ENCODE assay signal across 13 cellular contexts in the genomic region with DNA sequence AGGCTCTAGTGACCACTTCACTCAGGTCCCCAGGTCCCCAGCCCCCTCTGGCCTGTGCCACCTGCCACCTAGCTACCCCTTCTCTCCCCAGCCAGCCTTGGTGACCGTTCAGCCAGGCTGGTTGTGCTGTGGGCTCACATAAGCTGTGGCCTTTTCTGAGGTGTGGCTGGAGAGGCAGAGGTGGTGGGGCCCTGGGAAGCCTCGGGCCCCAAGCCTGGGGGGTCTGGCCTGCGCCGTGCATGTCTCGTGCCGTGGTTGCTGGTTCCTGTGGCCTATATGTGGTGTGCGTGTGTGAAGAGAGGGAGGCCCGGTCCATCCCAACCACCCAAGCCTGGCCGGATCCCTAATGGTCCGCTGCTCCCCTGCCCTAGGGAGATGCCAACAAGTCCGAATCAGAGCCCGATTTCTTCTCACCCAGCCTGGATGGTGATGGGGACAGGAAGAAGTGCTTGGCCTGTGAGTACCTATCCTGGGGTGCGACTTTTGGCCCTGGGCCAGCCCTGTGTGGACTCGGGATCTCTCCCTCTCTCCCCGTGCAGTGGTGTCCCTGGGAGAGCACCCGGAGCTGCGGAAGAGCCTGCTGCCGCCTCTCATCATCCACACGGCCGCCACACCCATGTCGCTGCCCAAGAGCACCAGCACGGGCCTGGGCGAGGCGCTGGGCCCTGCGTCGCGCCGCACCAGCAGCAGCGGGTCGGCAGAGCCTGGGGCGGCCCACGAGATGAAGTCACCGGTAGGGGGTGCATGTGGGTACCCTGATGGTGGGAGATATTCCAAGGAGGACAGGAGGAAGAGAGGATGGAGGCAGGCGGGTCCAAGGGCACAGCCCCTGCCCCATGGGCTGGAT. TPM values are rescaled to one million over a fixed set of nuclear protein-coding genes. Genes with fewer than 3 reads are reported as not detected.
DNase-seq lines count a peak whose midpoint lies in the region; ATAC-seq and TF ChIP-seq lines count a peak whose summit lies in the region.
"Had no signal": no experiment of that assay in that cellular context is flagged by ENCODE, and none has a peak within 500 bp of the region (broad histone marks: within the 10 kb centered on the region; RNA-seq: fewer than 3 reads in every experiment).

No MANE protein-coding gene starts in this region.

- H2AFZ ChIP-seq in mammary epithelial cell (ENCODE audit: low read depth, low read length) (no peak overlapping the region), hepatocyte (no peak overlapping the region)

- in situ Hi-C loops in mammary epithelial cell (cut with MboI; ENCODE audit: low sequenced_read_pairs in 2 of 2), result no loop called here

- H3K79me2 ChIP-seq in mammary epithelial cell (ENCODE audit: insufficient read depth, low read length), result no peaks in the 10 kb centered on the region
- no peaks in the 10 kb centered on the region for H3K79me2 ChIP-seq in hepatocyte

- ATAC-seq in RWPE2 (ENCODE audit: low read depth) (no peak; the same call in 2 of the 3 replicates), HG03469 (IDR thresholded peaks at IDR 0.05; ENCODE audit: unreplicated experiment) (no peak)
- ATAC-seq: PC-3 had no signal

- dilution Hi-C loops in mammary epithelial cell (cut with HindIII; ENCODE audit: low sequenced_read_pairs), result no loop called here

- no peak for DNase-seq in mammary epithelial cell
- DNase-seq in breast epithelium (ENCODE audit: low spot score in 2 of 2), result no peak
- no peak for DNase-seq in RWPE2 (ENCODE audit: low spot score)
- peak; percentile 37 for DNase-seq in hepatocyte (ENCODE audit: low spot score)
- DNase-seq in retinal pigment epithelial cell (ENCODE audit: low read depth), result no peak
- no peak for DNase-seq in OCI-M2 (lab: John Stamatoyannopoulos, UW; ENCODE audit: unreplicated experiment)
- no peak for DNase-seq in SW480 (ENCODE audit: low spot score)
- DNase-seq: ACHN, activated T-cell treated with anti-CD3 and anti-CD28 coated beads for 4 hours, NCI-H187 treated with DMSO at 0.1 percent for 48 hours, PC-3 had no signal

- no peak overlapping the region for H3K27ac ChIP-seq in mammary epithelial cell (ENCODE audit: insufficient read depth, low read depth, low read length)
- no peak overlapping the region for H3K27ac ChIP-seq in breast epithelium
- no peak overlapping the region for H3K27ac ChIP-seq in RWPE2 (ENCODE audit: poor library complexity, severe bottlenecking)
- H3K27ac ChIP-seq in hepatocyte, result no peak overlapping the region
- H3K27ac ChIP-seq: ascending aorta had no signal

- H4K20me1 ChIP-seq in mammary epithelial cell (ENCODE audit: insufficient read depth, low read length), result no peaks in the 10 kb centered on the region
- H4K20me1 ChIP-seq in hepatocyte (ENCODE audit: insufficient read depth, poor library complexity, severe bottlenecking), result no peaks in the 10 kb centered on the region

- H3K9me3 ChIP-seq in mammary epithelial cell (replicated peaks; ENCODE audit: insufficient read depth, low read length) (no peaks in the 10 kb centered on the region), breast epithelium (no peaks in the 10 kb centered on the region), RWPE2 (ENCODE audit: severe bottlenecking) (no peaks in the 10 kb centered on the region), hepatocyte (ENCODE audit: low read depth) (no peaks in the 10 kb centered on the region)
- H3K9me3 ChIP-seq: ascending aorta had no signal

- intact Hi-C loops in mammary epithelial cell (cut with micrococcal nuclease) (no loop called here), breast epithelium (cut with DNase I; ENCODE audit: low total_unique reads) (no loop called here)

- no peaks in the 10 kb centered on the region for H3K36me3 ChIP-seq in mammary epithelial cell (ENCODE audit: insufficient read depth, low read length)
- H3K36me3 ChIP-seq in breast epithelium, result no peaks in the 10 kb centered on the region
- no peaks in the 10 kb centered on the region for H3K36me3 ChIP-seq in RWPE2 (ENCODE audit: low read depth)
- no peaks in the 10 kb centered on the region for H3K36me3 ChIP-seq in hepatocyte (replicated peaks; ENCODE audit: insufficient read depth, low read depth)
- H3K36me3 ChIP-seq: ascending aorta had no signal

- H3K4me1 ChIP-seq in mammary epithelial cell (ENCODE audit: insufficient read depth, low read length) (no peaks in the 10 kb centered on the region), breast epithelium (no peaks in the 10 kb centered on the region), RWPE2 (ENCODE audit: insufficient read depth, poor library complexity, severe bottlenecking) (no peaks in the 10 kb centered on the region), hepatocyte (ENCODE audit: insufficient read depth) (peaks cover 18% of the 10 kb centered on the region)

- no peak overlapping the region for H3K4me2 ChIP-seq in mammary epithelial cell (ENCODE audit: insufficient read depth, low read depth, low read length)
- H3K4me2 ChIP-seq in hepatocyte, result no peak overlapping the region

- peak; percentile 6 to 32 for TF ChIP-seq CTCF in mammary epithelial cell (conservative IDR thresholded peaks at IDR 0.05 in 1 of 2, IDR thresholded peaks at IDR 0.05 in 1 of 2; ENCODE audit: extremely low read depth in 1 of 2, insufficient read depth in 1 of 2, low read depth in 1 of 2, low read length in 2 of 2)
- TF ChIP-seq CTCF in breast epithelium (IDR thresholded peaks at IDR 0.05), result no peak
- TF ChIP-seq CTCF in RWPE2 (IDR thresholded peaks at IDR 0.05; ENCODE audit: poor library complexity, severe bottlenecking), result peak; percentile 17
- peak; percentile 24 for TF ChIP-seq CTCF in hepatocyte (IDR thresholded peaks at IDR 0.05; ENCODE audit: poor library complexity)
- TF ChIP-seq CTCF in retinal pigment epithelial cell (conservative IDR thresholded peaks at IDR 0.05; ENCODE audit: low read depth, low read length), result peak; percentile 36

- CTCF ChIA-PET in mammary epithelial cell (lab: Charles Lee; ENCODE audit: low non-redundant PET), result no interaction called here

- TF ChIP-seq POLR2A in breast epithelium (IDR thresholded peaks at IDR 0.05), result no peak

- BruUV-seq in mammary epithelial cell (replicated peaks; lab: Mats Ljungman, UMichigan), result no TSS peak

- 83% methylated on average over 31 of the region's 34 CpGs for WGBS in mammary epithelial cell (ENCODE audit: low coverage, missing lambda C conversion rate)
- 81% methylated on average over 33 of the region's 34 CpGs for WGBS in hepatocyte (ENCODE audit: low lambda C conversion rate, missing lambda C conversion rate)

- H3K9me2 ChIP-seq in hepatocyte (replicated peaks; ENCODE audit: insufficient read depth), result no peaks in the 10 kb centered on the region

- H3K27me3 ChIP-seq in mammary epithelial cell (ENCODE audit: insufficient read depth, low read length), result peaks cover 5% of the 10 kb centered on the region
- H3K27me3 ChIP-seq in breast epithelium, result no peaks in the 10 kb centered on the region
- no peaks in the 10 kb centered on the region for H3K27me3 ChIP-seq in RWPE2 (ENCODE audit: insufficient read depth, poor library complexity, severe bottlenecking)
- no peaks in the 10 kb centered on the region for H3K27me3 ChIP-seq in hepatocyte
- H3K27me3 ChIP-seq: ascending aorta had no signal

- no peak overlapping the region for H3K9ac ChIP-seq in mammary epithelial cell (ENCODE audit: insufficient read depth, low read length)

- no peak overlapping the region for H3K4me3 ChIP-seq in mammary epithelial cell (replicated peaks in 1 of 3; ENCODE audit: insufficient read depth in 1 of 3, low read depth in 2 of 3, low read length in 3 of 3)
- H3K4me3 ChIP-seq in breast epithelium, result no peak overlapping the region
- no peak overlapping the region for H3K4me3 ChIP-seq in RWPE2 (ENCODE audit: severe bottlenecking)
- no peak overlapping the region for H3K4me3 ChIP-seq in hepatocyte
- H3K4me3 ChIP-seq in retinal pigment epithelial cell (ENCODE audit: low read length), result no peak overlapping the region
- H3K4me3 ChIP-seq: ascending aorta had no signal

RNA-seq across cellular contexts. Expression of gene CACNA1G, which starts 35.9 kb away (rescaled TPM):
- under 1 TPM in 1 of 2 donors, not detected in 1; 0.09 TPM for total RNA-seq in mammary epithelial cell
- polyA plus RNA-seq in mammary epithelial cell, result 0.03 TPM
- polyA minus RNA-seq in mammary epithelial cell, result not detected
- total RNA-seq in breast epithelium, result 1 to 10 TPM in 2 of 3 donors, under 1 TPM in 1; 0.32 to 2.6 (median 2.3) TPM
- 2.9 and 4.8 TPM in 2 replicates for total RNA-seq in hepatocyte
- polyA plus RNA-seq in hepatocyte, result 3.5 and 4.8 TPM in 2 replicates

RNA-seq across cellular contexts. Expression of gene ABCC3, which starts 38.3 kb away (rescaled TPM):
- 100 to 1,000 TPM in 1 of 2 donors, 10 to 100 TPM in 1; 80.7 to 113 TPM for total RNA-seq in mammary epithelial cell
- polyA plus RNA-seq in mammary epithelial cell, result 49.6 TPM
- polyA minus RNA-seq in mammary epithelial cell, result 62.4 TPM
- 100 to 1,000 TPM in 1 of 3 donors, 10 to 100 TPM in 1, 1 to 10 TPM in 1; 6.1 to 122 (median 81.0) TPM for total RNA-seq in breast epithelium
- total RNA-seq in hepatocyte, result 12.6 and 18.1 TPM in 2 replicates
- polyA plus RNA-seq in hepatocyte, result 16.9 and 19.2 TPM in 2 replicates

RNA-seq across cellular contexts. Expression of gene SPATA20, which starts 49.4 kb away (rescaled TPM):
- total RNA-seq in mammary epithelial cell (10 to 100 TPM; 65.6 to 79.9 TPM), breast epithelium (10 to 100 TPM; 52.4 to 62.3 (median 58.4) TPM), hepatocyte (91.0 and 97.5 TPM in 2 replicates)
- polyA plus RNA-seq in mammary epithelial cell (28.9 TPM), hepatocyte (108 and 114 TPM in 2 replicates)
- 24.6 TPM for polyA minus RNA-seq in mammary epithelial cell

Comparison
In these comparisons a context has a peak if more than half of its experiments do, and no peak if none do; other contexts are left out.
1. CTCF ChIP-seq: peak in mammary epithelial cell (2 of 2), RWPE2 (single experiment), hepatocyte (single experiment) and retinal pigment epithelial cell (single experiment); none in breast epithelium (0 of 3).